10 cellular contexts compared by ENCODE assay signal in the genomic region with DNA sequence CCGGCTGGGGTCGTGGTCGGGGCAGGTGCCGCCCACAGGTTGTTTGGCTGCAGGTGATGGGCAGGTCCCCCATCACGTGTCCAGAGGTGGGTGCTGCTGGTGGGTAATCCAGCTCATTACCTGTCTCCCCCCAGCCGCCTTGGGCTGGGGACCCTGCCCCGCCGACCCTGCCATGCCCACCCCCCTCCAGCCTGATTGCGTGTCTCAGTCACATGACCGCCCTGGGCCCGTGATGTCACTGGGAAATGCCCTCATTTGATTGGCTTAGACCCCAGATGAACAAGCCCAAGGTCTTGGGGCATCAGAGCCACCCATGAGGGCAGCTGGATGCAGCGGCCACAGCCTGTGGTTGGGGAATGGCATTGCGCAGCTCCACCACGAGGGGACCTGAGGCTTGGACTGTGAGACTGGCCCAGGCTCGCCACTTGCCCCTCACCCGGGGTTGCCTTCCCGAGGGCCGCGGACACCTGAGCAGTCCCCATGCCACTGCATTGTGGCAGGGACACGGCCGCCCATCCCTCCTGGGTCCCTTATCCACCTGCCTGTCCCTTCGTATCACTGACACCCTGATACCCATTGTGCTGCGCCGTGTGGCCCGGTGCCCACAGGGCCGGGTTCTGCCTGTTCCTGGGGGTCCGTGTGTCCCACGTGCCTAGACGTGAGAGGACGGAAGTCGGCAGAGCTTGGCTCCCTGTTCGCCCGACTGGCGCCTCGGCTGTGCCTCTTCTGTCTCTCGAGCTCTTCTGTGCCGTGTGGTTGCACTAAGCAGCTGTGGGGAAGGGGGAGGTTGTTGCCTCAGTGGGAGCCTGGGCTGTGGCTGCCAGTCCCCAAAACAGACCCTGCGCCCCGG.
DNase-seq lines count a peak whose midpoint lies in the region; TF ChIP-seq lines count a peak whose summit lies in the region.
"Had no signal": no experiment of that assay in that cellular context is flagged by ENCODE, and none has a peak within 500 bp of the region (broad histone marks: within the 10 kb centered on the region; RNA-seq: fewer than 3 reads in every experiment).

No MANE protein-coding gene starts in this region.

- H3K4me1 ChIP-seq in CD4-positive, alpha-beta memory T cell (ENCODE audit: insufficient read depth, low read length), result peaks cover 17% of the 10 kb centered on the region
- peaks cover 11% of the 10 kb centered on the region for H3K4me1 ChIP-seq in neural progenitor cell
- H3K4me1 ChIP-seq: right lobe of liver had no signal

- H3K27ac ChIP-seq in CD4-positive, alpha-beta memory T cell (ENCODE audit: low read depth, low read length), result no peak overlapping the region
- peak overlapping the region; percentile 40 for H3K27ac ChIP-seq in caudate nucleus (ENCODE audit: low read depth, low read length)
- no peak overlapping the region for H3K27ac ChIP-seq in neural progenitor cell
- H3K27ac ChIP-seq: right lobe of liver had no signal

- peak overlapping the region in 6 of 7 donors; percentile 24 to 88 (median 70) for H3K27ac Mint-ChIP-seq in CD4-positive, alpha-beta memory T cell
- peak overlapping the region; percentile 83 for H3K27ac Mint-ChIP-seq in neural progenitor cell

- TF ChIP-seq CTCF in neural progenitor cell (IDR thresholded peaks at IDR 0.05), result no peak

- H3K27me3 ChIP-seq in CD4-positive, alpha-beta memory T cell (ENCODE audit: insufficient read depth, low read length), result no peaks in the 10 kb centered on the region
- H3K27me3 ChIP-seq in neural progenitor cell, result no peaks in the 10 kb centered on the region
- H3K27me3 ChIP-seq: right lobe of liver had no signal

- H3K4me1 Mint-ChIP-seq in CD4-positive, alpha-beta memory T cell, result peaks cover 6 to 37% (median 11%) of the 10 kb centered on the region in 4 donors
- H3K4me1 Mint-ChIP-seq in neural progenitor cell, result peaks cover 33% of the 10 kb centered on the region

- H3K4me3 ChIP-seq in CD4-positive, alpha-beta memory T cell (ENCODE audit: low read length in 2 of 2), result no peak overlapping the region
- H3K4me3 ChIP-seq in neural progenitor cell, result no peak overlapping the region
- H3K4me3 ChIP-seq: right lobe of liver had no signal

- H3K9me3 Mint-ChIP-seq in CD4-positive, alpha-beta memory T cell, result no peaks in the 10 kb centered on the region
- peaks cover 5% of the 10 kb centered on the region for H3K9me3 Mint-ChIP-seq in neural progenitor cell

- H3K79me2 ChIP-seq in neural progenitor cell (ENCODE audit: low read depth), result no peaks in the 10 kb centered on the region

- H3K27me3 Mint-ChIP-seq in CD4-positive, alpha-beta memory T cell, result no peaks in the 10 kb centered on the region
- H3K27me3 Mint-ChIP-seq in neural progenitor cell (ENCODE audit: insufficient read depth, low read depth), result peaks cover 8% of the 10 kb centered on the region

- H3F3A ChIP-seq in neural progenitor cell (ENCODE audit: low read depth), result no peaks in the 10 kb centered on the region

- H3K4me2 ChIP-seq in neural progenitor cell, result no peak overlapping the region

- H3K36me3 Mint-ChIP-seq in CD4-positive, alpha-beta memory T cell, result no peaks in the 10 kb centered on the region
- H3K36me3 Mint-ChIP-seq in neural progenitor cell, result no peaks in the 10 kb centered on the region

- H3K4me3 Mint-ChIP-seq in CD4-positive, alpha-beta memory T cell, result peak overlapping the region in 6 of 8 donors; percentile 65 to 92 (median 86)
- no peak overlapping the region for H3K4me3 Mint-ChIP-seq in neural progenitor cell

- no peak for DNase-seq in CD4-positive, alpha-beta memory T cell
- DNase-seq in KG1 (lab: John Stamatoyannopoulos, UW) (peak; percentile 27), caudate nucleus (lab: John Stamatoyannopoulos, UW) (peak in 1 of 61 donors; percentile 39), neural progenitor cell (ENCODE audit: low spot score) (peak; percentile 1), NCI-H345 (lab: John Stamatoyannopoulos, UW) (no peak), SHP77 treated with DMSO at 0.1 percent for 48 hours (lab: John Stamatoyannopoulos, UW) (no peak), iPS-NIHi7 (ENCODE audit: extremely low spot score) (no peak)
- DNase-seq: DMS 273 treated with DMSO at 0.1 percent for 48 hours, NCI-H526 had no signal

- H3K36me3 ChIP-seq in CD4-positive, alpha-beta memory T cell (ENCODE audit: insufficient read depth, low read length), result no peaks in the 10 kb centered on the region
- H3K36me3 ChIP-seq in neural progenitor cell, result no peaks in the 10 kb centered on the region
- H3K36me3 ChIP-seq: right lobe of liver had no signal

- CTCF ChIA-PET in CD4-positive, alpha-beta memory T cell (lab: Charles Lee; ENCODE audit: partially characterized antibody), result interaction anchor here (0.9 kb wide), 2 partner anchors 13 kb away, joined by 3 to 6 read pairs; no protein-coding TSS in a partner anchor

- no peaks in the 10 kb centered on the region for H3K9me3 ChIP-seq in CD4-positive, alpha-beta memory T cell (ENCODE audit: control insufficient read depth in 1 of 2, low read length in 2 of 2)
- no peaks in the 10 kb centered on the region for H3K9me3 ChIP-seq in neural progenitor cell (ENCODE audit: low read depth)
- H3K9me3 ChIP-seq: right lobe of liver had no signal

- POLR2A ChIA-PET in CD4-positive, alpha-beta memory T cell (lab: Charles Lee; ENCODE audit: partially characterized antibody), result interaction anchor here (1.0 kb wide), 1 partner anchor 10 kb away, joined by 3 read pairs; no protein-coding TSS in a partner anchor

- no peak overlapping the region for H2AFZ ChIP-seq in neural progenitor cell (replicated peaks)

- peaks cover 13% of the 10 kb centered on the region for H4K20me1 ChIP-seq in neural progenitor cell (ENCODE audit: low read depth)

- intact Hi-C loops in CD4-positive, alpha-beta memory T cell (cut with micrococcal nuclease), result no loop called here

- H3K9ac ChIP-seq in neural progenitor cell, result no peak overlapping the region

Comparison
In these comparisons a context has a peak if more than half of its experiments do, and no peak if none do; other contexts are left out.
1. DNase-seq: peak in KG1 (single experiment) and neural progenitor cell (single experiment); none in CD4-positive, alpha-beta memory T cell (0 of 5), NCI-H345 (single experiment), SHP77 treated with DMSO at 0.1 percent for 48 hours (single experiment) and iPS-NIHi7 (single experiment).